Comparison of ENCODE assay signal across 15 cellular contexts in genomic region chr1:43764581-43764980, GRCh38. TPM values are rescaled to one million over a fixed set of nuclear protein-coding genes. Genes with fewer than 3 reads are reported as not detected.
DNase-seq lines count a peak whose midpoint lies in the region; ATAC-seq, FAIRE-seq and TF ChIP-seq lines count a peak whose summit lies in the region.
"Had no signal": no experiment of that assay in that cellular context is flagged by ENCODE, and none has a peak within 500 bp of the region (broad histone marks: within the 10 kb centered on the region; RNA-seq: fewer than 3 reads in every experiment).

No MANE protein-coding gene starts in this region.

- TF ChIP-seq CTCF in GM23338 (conservative IDR thresholded peaks at IDR 0.05; ENCODE audit: low read depth in 2 of 2) (no peak), WERI-Rb-1 (IDR thresholded peaks at IDR 0.05; ENCODE audit: low read depth, low read length) (no peak), HFFc6 (IDR thresholded peaks at IDR 0.05) (no peak)

- peaks cover 39% of the 10 kb centered on the region for H3K4me1 ChIP-seq in GM23338 (ENCODE audit: insufficient read depth)
- H3K4me1 ChIP-seq in trophoblast cell (ENCODE audit: control insufficient read depth in 1 of 2, insufficient read depth in 2 of 2, low read length in 2 of 2), result peaks cover 5 to 6% of the 10 kb centered on the region in 2 experiments
- H3K4me1 ChIP-seq in small intestine (ENCODE audit: control insufficient read depth in 2 of 2, insufficient read depth in 1 of 2, low read depth in 1 of 2, low read length in 1 of 2), result no peaks in the 10 kb centered on the region

- H3K4me3 Mint-ChIP-seq in GM23338 (no peak overlapping the region; the same call in 2 of the 3 replicates), HFFc6 (no peak overlapping the region)

- no peak overlapping the region for H3K14ac ChIP-seq in trophoblast cell (ENCODE audit: low read length)

- H3K18ac ChIP-seq in trophoblast cell (ENCODE audit: low read length), result no peak overlapping the region

- no peaks in the 10 kb centered on the region for H3K27me3 Mint-ChIP-seq in GM23338 (ENCODE audit: insufficient read depth, low read depth, poor library complexity)
- no peaks in the 10 kb centered on the region for H3K27me3 Mint-ChIP-seq in HFFc6 (ENCODE audit: insufficient read depth)

- H3K36me3 ChIP-seq in GM23338 (ENCODE audit: insufficient read depth), result no peaks in the 10 kb centered on the region
- no peaks in the 10 kb centered on the region for H3K36me3 ChIP-seq in WERI-Rb-1
- no peaks in the 10 kb centered on the region for H3K36me3 ChIP-seq in trophoblast cell (ENCODE audit: control insufficient read depth in 1 of 2, insufficient read depth in 2 of 2, low read length in 2 of 2)
- H3K36me3 ChIP-seq in small intestine (ENCODE audit: control insufficient read depth in 2 of 2, insufficient read depth in 2 of 2, low read length in 2 of 2), result no peaks in the 10 kb centered on the region
- H3K36me3 ChIP-seq: HAP-1, suprapubic skin had no signal

- H3K4me1 Mint-ChIP-seq in GM23338 (peaks cover 29% of the 10 kb centered on the region), HFFc6 (ENCODE audit: low read depth) (peaks cover 34% of the 10 kb centered on the region)

- H2AFZ ChIP-seq in GM23338, result no peak overlapping the region
- H2AFZ ChIP-seq in trophoblast cell (ENCODE audit: insufficient read depth, low read length, poor library complexity), result no peak overlapping the region

- no peaks in the 10 kb centered on the region for H4K20me1 ChIP-seq in GM23338 (replicated peaks; ENCODE audit: insufficient read depth)

- H2BK12ac ChIP-seq in trophoblast cell (ENCODE audit: low read length), result no peak overlapping the region

- H3K9me3 Mint-ChIP-seq in GM23338 (no peaks in the 10 kb centered on the region), HFFc6 (no peaks in the 10 kb centered on the region)

- no peak for FAIRE-seq in small intestine (lab: Jason Lieb, UNC)

- H3K27me3 ChIP-seq in GM23338 (ENCODE audit: insufficient read depth), result no peaks in the 10 kb centered on the region
- H3K27me3 ChIP-seq in WERI-Rb-1 (ENCODE audit: insufficient read depth, low read depth, severe bottlenecking), result no peaks in the 10 kb centered on the region
- H3K27me3 ChIP-seq in trophoblast cell (ENCODE audit: insufficient read depth, low read length), result no peaks in the 10 kb centered on the region
- no peaks in the 10 kb centered on the region for H3K27me3 ChIP-seq in small intestine (ENCODE audit: control insufficient read depth in 2 of 2, insufficient read depth in 2 of 2, low read length in 2 of 2)
- H3K27me3 ChIP-seq: suprapubic skin had no signal

- H3K36me3 Mint-ChIP-seq in GM23338 (ENCODE audit: low read depth) (no peaks in the 10 kb centered on the region), HFFc6 (ENCODE audit: low read depth) (no peaks in the 10 kb centered on the region)

- H3K4me2 ChIP-seq in GM23338, result no peak overlapping the region
- H3K4me2 ChIP-seq in trophoblast cell (ENCODE audit: low read length), result no peak overlapping the region

- 83% methylated on average over 1 of the region's 6 CpGs for WGBS in trophoblast cell (ENCODE audit: extremely low coverage, insufficient coverage, insufficient read length)
- 92 to 97% (median 96%) methylated on average over 6 of the region's 6 CpGs for WGBS in small intestine, 3 donors

- no peak overlapping the region for H3K23ac ChIP-seq in trophoblast cell (ENCODE audit: low read length)

- peak; percentile 39 for ATAC-seq in GM23338
- no peak for ATAC-seq in GM21367 (IDR thresholded peaks at IDR 0.05; ENCODE audit: unreplicated experiment)

- H4K91ac ChIP-seq in trophoblast cell (ENCODE audit: low read depth, low read length), result no peak overlapping the region

- peaks cover 7% of the 10 kb centered on the region; the same call in 1 of the 2 replicates for H3F3A ChIP-seq in GM23338 (replicated peaks; ENCODE audit: low read depth)

- H4K8ac ChIP-seq in trophoblast cell (ENCODE audit: low read depth, low read length), result no peak overlapping the region

- DNase-seq in GM23338 (ENCODE audit: low spot score) (peak; percentile 28), NCI-H2029 treated with DMSO at 0.1 percent for 48 hours (lab: John Stamatoyannopoulos, UW) (peak; percentile 89), WERI-Rb-1 (peak; percentile 53), trophoblast cell (no peak), HFFc6 (no peak), small intestine (no peak)
- DNase-seq: activated CD4-positive, alpha-beta T cell treated with anti-CD3 and anti-CD28 coated beads, Interleukin-2, amount 50 U/mL, for 1 hour; activated naive CD4-positive, alpha-beta T cell; NCI-H1694; NCI-H446 treated with DMSO at 0.1 percent for 48 hours; OCI-M1; stimulated activated CD4-positive, alpha-beta T cell treated with anti-CD3 and anti-CD28 coated beads, Interleukin-4, amount 100 ng/mL, for 4 hours had no signal

- no peaks in the 10 kb centered on the region for H3K79me2 ChIP-seq in GM23338 (replicated peaks; ENCODE audit: insufficient read depth)
- H3K79me2 ChIP-seq in trophoblast cell (ENCODE audit: control insufficient read depth, insufficient read depth, low read length, poor library complexity), result no peaks in the 10 kb centered on the region

- H3K4ac ChIP-seq in trophoblast cell (ENCODE audit: low read depth, low read length), result no peak overlapping the region

- H3K79me1 ChIP-seq in trophoblast cell (ENCODE audit: low read length), result peaks cover 8% of the 10 kb centered on the region

- H4K12ac ChIP-seq in trophoblast cell (ENCODE audit: low read depth, low read length), result no peak overlapping the region

- no peak overlapping the region for H2BK5ac ChIP-seq in trophoblast cell (ENCODE audit: low read depth, low read length, poor library complexity)

- no peaks in the 10 kb centered on the region for H3K9me3 ChIP-seq in WERI-Rb-1 (ENCODE audit: severe bottlenecking)
- H3K9me3 ChIP-seq in trophoblast cell (ENCODE audit: insufficient read depth, low read depth, low read length), result no peaks in the 10 kb centered on the region
- no peaks in the 10 kb centered on the region for H3K9me3 ChIP-seq in small intestine (ENCODE audit: control insufficient read depth, low read depth)
- H3K9me3 ChIP-seq: HAP-1, suprapubic skin had no signal

- H3K4me3 ChIP-seq in GM23338 (no peak overlapping the region), WERI-Rb-1 (ENCODE audit: low read depth, low read length) (no peak overlapping the region), trophoblast cell (ENCODE audit: low read depth, low read length) (no peak overlapping the region), small intestine (ENCODE audit: low read depth in 1 of 2, low read length in 2 of 2) (no peak overlapping the region)
- H3K4me3 ChIP-seq: HAP-1, suprapubic skin had no signal

- no peaks in the 10 kb centered on the region for H3K9me2 ChIP-seq in GM23338 (ENCODE audit: insufficient read depth)

- H3K27ac Mint-ChIP-seq in GM23338, result peak overlapping the region; percentile 28
- no peak overlapping the region for H3K27ac Mint-ChIP-seq in HFFc6

- no peak overlapping the region for H2BK120ac ChIP-seq in trophoblast cell (ENCODE audit: insufficient read depth, low read length, poor library complexity)

- no peak overlapping the region for H2AK5ac ChIP-seq in trophoblast cell (ENCODE audit: low read length)

- H3K27ac ChIP-seq in GM23338 (ENCODE audit: low read depth) (peak overlapping the region; percentile 96; the same call in 1 of the 2 replicates), WERI-Rb-1 (no peak overlapping the region), trophoblast cell (ENCODE audit: low read depth, low read length) (no peak overlapping the region), small intestine (ENCODE audit: low read depth in 1 of 2, low read length in 1 of 2) (no peak overlapping the region)
- H3K27ac ChIP-seq: suprapubic skin had no signal

- peak overlapping the region; percentile 80 for H3K9ac ChIP-seq in trophoblast cell (ENCODE audit: low read length)

TF ChIP-seq in GM23338, 12 proteins besides CTCF, POLR2A, EP300 and RAD21:
- no peak for TF ChIP-seq JUNB (IDR thresholded peaks at IDR 0.05; ENCODE audit: unreplicated experiment)
TF ChIP-seq in GM23338: peak in this region for 0.

RNA-seq across cellular contexts. Expression of gene ST3GAL3, which starts 57.2 kb away (rescaled TPM):
- 7.0 and 21.3 TPM in 2 replicates for total RNA-seq in GM23338 (2014; rRNA removed; shearing (Covaris generic))
- polyA plus RNA-seq in GM23338 (2016; fragmentation: Nextera tagmentation; extraction: Ambion mirVana), result 3.4 and 4.5 TPM in 2 replicates
- 3.6 and 4.8 TPM in 2 replicates for polyA plus RNA-seq in trophoblast cell (2013)
- total RNA-seq in HFFc6 (2021; fragmentation: NEBNext Ultra II Directional; extraction: Animal tissue kit (Norgen Biotek cat#: 25700)), result 10 to 100 TPM; 15.2 to 22.3 (median 18.0) TPM
- 1 to 10 TPM; 1.1 to 5.2 (median 2.2) TPM for polyA plus RNA-seq in small intestine

Comparison
In these comparisons a context has a peak if more than half of its experiments do, and no peak if none do; other contexts are left out.
1. DNase-seq: peak in GM23338 (single experiment), NCI-H2029 treated with DMSO at 0.1 percent for 48 hours (single experiment) and WERI-Rb-1 (single experiment); none in trophoblast cell (0 of 2), HFFc6 (single experiment) and small intestine (single experiment).